In the genomic region with DNA sequence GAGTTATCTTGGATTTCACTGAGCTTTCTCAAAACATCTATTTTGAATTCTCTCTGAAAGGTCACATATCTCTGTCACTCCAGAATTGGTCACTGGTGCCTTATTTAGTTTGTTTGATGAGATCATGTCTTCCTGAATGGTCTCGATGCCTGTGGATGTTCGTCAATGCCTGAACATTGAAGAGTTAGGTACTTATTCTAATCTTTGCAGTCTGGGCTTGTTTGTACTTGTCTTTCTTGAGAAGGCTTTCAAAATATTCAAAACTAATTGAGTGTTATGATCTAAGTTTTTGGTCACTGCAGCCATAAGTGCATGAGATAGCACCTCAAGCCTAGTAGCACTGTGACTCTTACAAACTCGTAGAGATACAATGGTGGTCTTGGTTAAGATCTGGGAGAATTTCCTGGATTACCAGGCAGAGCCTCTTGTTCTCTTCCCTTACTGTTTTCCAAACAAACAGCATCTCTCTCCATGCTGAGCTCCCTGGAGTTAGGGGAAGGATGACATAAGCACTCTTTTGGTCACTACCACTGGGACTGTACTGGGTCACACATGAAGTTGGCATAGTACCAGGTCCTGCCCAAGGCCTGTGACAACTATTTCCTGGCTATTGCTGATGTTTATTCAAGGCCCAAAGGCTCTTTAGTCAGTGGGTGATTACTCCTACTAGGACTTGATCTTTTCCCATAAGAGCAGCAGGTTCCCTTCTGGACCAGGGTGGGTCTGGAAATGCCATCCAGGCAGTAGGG, we compare ENCODE assay signal across 1 cellular context.
TF ChIP-seq lines count a peak whose summit lies in the region.

No MANE protein-coding gene starts in this region.

TF ChIP-seq in HEK293T, 16 proteins besides CTCF, POLR2A, EP300 and RAD21:
- TF ChIP-seq, protein P1, sequence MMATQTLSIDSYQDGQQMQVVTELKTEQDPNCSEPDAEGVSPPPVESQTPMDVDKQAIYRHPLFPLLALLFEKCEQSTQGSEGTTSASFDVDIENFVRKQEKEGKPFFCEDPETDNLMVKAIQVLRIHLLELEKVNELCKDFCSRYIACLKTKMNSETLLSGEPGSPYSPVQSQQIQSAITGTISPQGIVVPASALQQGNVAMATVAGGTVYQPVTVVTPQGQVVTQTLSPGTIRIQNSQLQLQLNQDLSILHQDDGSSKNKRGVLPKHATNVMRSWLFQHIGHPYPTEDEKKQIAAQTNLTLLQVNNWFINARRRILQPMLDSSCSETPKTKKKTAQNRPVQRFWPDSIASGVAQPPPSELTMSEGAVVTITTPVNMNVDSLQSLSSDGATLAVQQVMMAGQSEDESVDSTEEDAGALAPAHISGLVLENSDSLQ (IDR thresholded peaks at IDR 0.05) = no peak
- no peak for TF ChIP-seq LEF1 (IDR thresholded peaks at IDR 0.05; ENCODE audit: borderline replicate concordance)
- TF ChIP-seq ZNF384 (IDR thresholded peaks at IDR 0.05) = no peak
- TF ChIP-seq ARNT (IDR thresholded peaks at IDR 0.05) = no peak
- TF ChIP-seq SUZ12 (IDR thresholded peaks at IDR 0.05) = no peak
- TF ChIP-seq BHLHE40 (IDR thresholded peaks at IDR 0.05; ENCODE audit: borderline replicate concordance) = no peak
- TF ChIP-seq FOXM1 (IDR thresholded peaks at IDR 0.05; ENCODE audit: borderline replicate concordance) = no peak
- no peak for TF ChIP-seq HDGF (IDR thresholded peaks at IDR 0.05; ENCODE audit: borderline replicate concordance)
- no peak for TF ChIP-seq CTBP1 (IDR thresholded peaks at IDR 0.05; ENCODE audit: borderline replicate concordance)
TF ChIP-seq in HEK293T: peak in this region for 0.
